8 cellular contexts compared by ENCODE assay signal in genomic region chr21:35051287-35051818, GRCh38. TPM values are rescaled to one million over a fixed set of nuclear protein-coding genes. Genes with fewer than 3 reads are reported as not detected.
DNase-seq lines count a peak whose midpoint lies in the region; ATAC-seq and TF ChIP-seq lines count a peak whose summit lies in the region.

No MANE protein-coding gene starts in this region.

- BruUV-seq in Panc1 (replicated peaks; lab: Mats Ljungman, UMichigan), result no TSS peak

- TF ChIP-seq CTCF in BE2C (IDR thresholded peaks at IDR 0.05; ENCODE audit: low read depth, low read length), result no peak
- TF ChIP-seq CTCF in HFF-Myc (IDR thresholded peaks at IDR 0.05; ENCODE audit: low read depth, low read length, missing control alignments), result peak; percentile 46
- TF ChIP-seq CTCF in Panc1 (IDR thresholded peaks at IDR 0.05), result peak; percentile 79
- peak; percentile 64 for TF ChIP-seq CTCF in upper lobe of right lung (IDR thresholded peaks at IDR 0.05)

- H3K27ac ChIP-seq in Panc1 (ENCODE audit: low read length) (peak overlapping the region; percentile 59; the same call in 1 of the 2 replicates), upper lobe of right lung (peak overlapping the region; percentile 49)

- in situ Hi-C loops in Panc1 (cut with HindIII; ENCODE audit: low pct_unique_long_range_greater_than_20kb, low sequenced_read_pairs), result no loop called here

- ATAC-seq in Panc1 (peak; percentile 83), upper lobe of right lung (peak; percentile 89), HG03159 (IDR thresholded peaks at IDR 0.05; ENCODE audit: unreplicated experiment) (no peak)

- H3K27me3 ChIP-seq in BE2C, result no peaks in the 10 kb centered on the region
- H3K27me3 ChIP-seq in Panc1 (ENCODE audit: control insufficient read depth, insufficient read depth, low read length), result no peaks in the 10 kb centered on the region
- H3K27me3 ChIP-seq in upper lobe of right lung, result no peaks in the 10 kb centered on the region

- no peaks in the 10 kb centered on the region for H3K36me3 ChIP-seq in BE2C
- H3K36me3 ChIP-seq in Panc1 (ENCODE audit: control insufficient read depth, insufficient read depth, low read length), result no peaks in the 10 kb centered on the region
- no peaks in the 10 kb centered on the region for H3K36me3 ChIP-seq in upper lobe of right lung

- POLR2A ChIA-PET in Panc1 (lab: Charles Lee), result no interaction called here

- intact Hi-C loops in Panc1 (cut with micrococcal nuclease; ENCODE audit: unreplicated experiment) (loop anchor here (1.0 to 5.0 kb wide), 2 partner anchors 349 to 786 kb away; no protein-coding TSS in a partner anchor), posterior cingulate gyrus (cut with DNase I) (no loop called here), upper lobe of right lung (cut with DNase I) (no loop called here)

- H3K4me1 ChIP-seq in BE2C, result no peaks in the 10 kb centered on the region
- H3K4me1 ChIP-seq in Panc1 (ENCODE audit: control insufficient read depth, insufficient read depth, low read length), result peaks cover 8% of the 10 kb centered on the region
- H3K4me1 ChIP-seq in upper lobe of right lung, result peaks cover 33% of the 10 kb centered on the region

- DNase-seq in BE2C (peak; percentile 11), HFF-Myc (ENCODE audit: extremely low read depth, low read depth) (peak; percentile 21), Panc1 (ENCODE audit: low read depth, low spot score) (no peak), germinal center (ENCODE audit: low spot score) (peak; percentile 82), posterior cingulate gyrus (peak in 8 of 10 donors; percentile 20 to 92 (median 45)), upper lobe of right lung (peak; percentile 92)
- DNase-seq in activated T-helper 9 cell treated with anti-CD3 and anti-CD28 coated beads, Interleukin-2, amount 50 U/mL, for 16 hours (ENCODE audit: low read depth), result peak; percentile 70

- H3K4me3 ChIP-seq in BE2C (ENCODE audit: low read depth, low read length), result no peak overlapping the region
- no peak overlapping the region for H3K4me3 ChIP-seq in HFF-Myc (replicated peaks; ENCODE audit: low read depth, low read length)
- no peak overlapping the region for H3K4me3 ChIP-seq in Panc1 (ENCODE audit: low read depth in 2 of 2, low read length in 2 of 2)
- H3K4me3 ChIP-seq in upper lobe of right lung, result no peak overlapping the region

- CTCF ChIA-PET in Panc1 (lab: Charles Lee), result interaction anchor here (0.6 to 0.7 kb wide), 2 partner anchors 347 to 1045 kb away, joined by 4 read pairs; no protein-coding TSS in a partner anchor

- H3K9me3 ChIP-seq in BE2C (no peaks in the 10 kb centered on the region), Panc1 (ENCODE audit: control insufficient read depth, insufficient read depth, low read depth, low read length) (no peaks in the 10 kb centered on the region), upper lobe of right lung (no peaks in the 10 kb centered on the region)

RNA-seq across cellular contexts. Expression of gene RUNX1, which starts 2.3 kb away (rescaled TPM):
- 0.17 TPM for polyA plus RNA-seq in BE2C (2012; ENCODE audit: insufficient read depth, insufficient read length, low read depth)
- total RNA-seq in Panc1 (2021; ENCODE audit: unreplicated experiment), result 22.4 TPM
- polyA plus RNA-seq in Panc1 (2012; ENCODE audit: insufficient read length), result 13.3 TPM
- 86.9 TPM for total RNA-seq in upper lobe of right lung
